In genomic region chr2:10469955-10470568, GRCh38 we compare ENCODE assay signal across 16 cellular contexts. TPM values are rescaled to one million over a fixed set of nuclear protein-coding genes. Genes with fewer than 3 reads are reported as not detected.
DNase-seq lines count a peak whose midpoint lies in the region; ATAC-seq and TF ChIP-seq lines count a peak whose summit lies in the region.
"Had no signal": no experiment of that assay in that cellular context is flagged by ENCODE, and none has a peak within 500 bp of the region (broad histone marks: within the 10 kb centered on the region; RNA-seq: fewer than 3 reads in every experiment).

No MANE protein-coding gene starts in this region.

- no peak for TF ChIP-seq CTCF in spleen (IDR thresholded peaks at IDR 0.05 in 8 of 11, conservative IDR thresholded peaks at IDR 0.05 in 3 of 11)

- peak; percentile 54 for DNase-seq in DMS 273 (lab: John Stamatoyannopoulos, UW; ENCODE audit: unreplicated experiment)
- DNase-seq in DMS 273 treated with DMSO at 0.1 percent for 48 hours (lab: John Stamatoyannopoulos, UW), result no peak
- DNase-seq in MV-4-11 (lab: John Stamatoyannopoulos, UW), result peak; percentile 6
- peak; percentile 49 for DNase-seq in islet precursor cell
- peak; percentile 41 for DNase-seq in spleen
- DNase-seq in activated CD4-positive, CD25-positive, alpha-beta regulatory T cell (lab: John Stamatoyannopoulos, UW), result no peak
- no peak for DNase-seq in T1000 (lab: John Stamatoyannopoulos, UW)
- DNase-seq: CD4-positive, alpha-beta T cell; DMS79; HCEC 1CT; NCI-H1436; NCI-H2081; NCI-H510A treated with DMSO at 0.1 percent for 48 hours had no signal

- intact Hi-C loops in spleen (cut with DNase I; ENCODE audit: low total_unique reads), result no loop called here

- no peak overlapping the region for H3K27ac ChIP-seq in spleen
- H3K27ac ChIP-seq: 22Rv1 had no signal

- no peaks in the 10 kb centered on the region for H3K9me3 ChIP-seq in spleen

- no peak overlapping the region for H3K4me3 ChIP-seq in spleen
- H3K4me3 ChIP-seq: K562 had no signal

- H3K4me1 ChIP-seq in spleen, result no peaks in the 10 kb centered on the region

- no peak for ATAC-seq in GM19455 (IDR thresholded peaks at IDR 0.05; ENCODE audit: unreplicated experiment)

- no peaks in the 10 kb centered on the region for H3K36me3 ChIP-seq in spleen

- 84 to 90% (median 85%) methylated on average over 11 to 12 of the region's 12 CpGs for WGBS in spleen, 5 donors

- TF ChIP-seq POLR2A in spleen (IDR thresholded peaks at IDR 0.05), result no peak

- H3K27me3 ChIP-seq in spleen (replicated peaks in 1 of 7), result peaks cover 0 to 5% (median 0%) of the 10 kb centered on the region in 7 donors

RNA-seq across cellular contexts. Expression of gene ODC1, which starts 21.9 kb away (rescaled TPM):
- total RNA-seq in spleen, result 10 to 100 TPM; 28.9 to 84.3 (median 62.8) TPM
- 10 to 100 TPM; 38.0 to 78.1 (median 65.3) TPM for polyA plus RNA-seq in spleen

Comparison
In these comparisons a context has a peak if more than half of its experiments do, and no peak if none do; other contexts are left out.
1. DNase-seq: peak in DMS 273 (single experiment), MV-4-11 (single experiment), islet precursor cell (single experiment) and spleen (single experiment); none in DMS 273 treated with DMSO at 0.1 percent for 48 hours (single experiment), activated CD4-positive, CD25-positive, alpha-beta regulatory T cell (0 of 4) and T1000 (single experiment).